8 cellular contexts compared by ENCODE assay signal in genomic region chrX:130111220-130111934, GRCh38. TPM values are rescaled to one million over a fixed set of nuclear protein-coding genes. Genes with fewer than 3 reads are reported as not detected.
A peak's percentile ranks its signal among the peaks of the same experiment; 100 is the strongest.
DNase-seq lines count a peak whose midpoint lies in the region; ATAC-seq, FAIRE-seq and TF ChIP-seq lines count a peak whose summit lies in the region.

No MANE protein-coding gene starts in this region.

- peak overlapping the region; percentile 65 for H3K9ac ChIP-seq in astrocyte (ENCODE audit: low read length)
- H3K9ac ChIP-seq in mesenchymal stem cell (ENCODE audit: low read length): peak overlapping the region; percentile 76

- H3K27me3 ChIP-seq in astrocyte (ENCODE audit: insufficient read depth, low read length) (no peaks in the 10 kb centered on the region), mesenchymal stem cell (ENCODE audit: control insufficient read depth in 1 of 2, insufficient read depth in 1 of 2, low read length in 2 of 2) (peaks cover 0 to 3% of the 10 kb centered on the region in 2 experiments), pancreas (no peaks in the 10 kb centered on the region)

- peak overlapping the region; percentile 47 for H2AFZ ChIP-seq in astrocyte (ENCODE audit: low read depth, low read length)
- no peak overlapping the region for H2AFZ ChIP-seq in mesenchymal stem cell (ENCODE audit: low read depth, low read length)

- no peaks in the 10 kb centered on the region for H3K36me3 Mint-ChIP-seq in astrocyte (ENCODE audit: low read depth, unreplicated experiment)

- peaks cover 23% of the 10 kb centered on the region for H3K4me1 ChIP-seq in astrocyte (ENCODE audit: insufficient read depth, low read length)
- peaks cover 26% of the 10 kb centered on the region for H3K4me1 ChIP-seq in mesenchymal stem cell (ENCODE audit: control insufficient read depth, insufficient read depth, low read depth, low read length)
- H3K4me1 ChIP-seq in pancreas: no peaks in the 10 kb centered on the region

- peak overlapping the region; percentile 41 for H3K27ac Mint-ChIP-seq in astrocyte (ENCODE audit: unreplicated experiment)

- peaks cover 35% of the 10 kb centered on the region for H3K79me2 ChIP-seq in astrocyte (ENCODE audit: insufficient read depth, low read length)

- H3K36me3 ChIP-seq in astrocyte (ENCODE audit: insufficient read depth, low read length) (no peaks in the 10 kb centered on the region), mesenchymal stem cell (ENCODE audit: control insufficient read depth in 1 of 2, insufficient read depth in 2 of 2, low read depth in 1 of 2, low read length in 2 of 2) (no peaks in the 10 kb centered on the region), pancreas (no peaks in the 10 kb centered on the region)

- H3K4me1 Mint-ChIP-seq in astrocyte (ENCODE audit: low read depth, unreplicated experiment): peaks cover 14% of the 10 kb centered on the region

- H3K4me3 ChIP-seq in astrocyte (ENCODE audit: insufficient read depth, low read depth, low read length) (peak overlapping the region; percentile 37), mesenchymal stem cell (ENCODE audit: insufficient read depth in 1 of 2, low read depth in 1 of 2, low read length in 2 of 2) (peak overlapping the region; percentile 36 to 64), pancreas (peak overlapping the region in 2 of 4 donors; percentile 23 to 52)

- peak; percentile 8 for ATAC-seq in GM18868 (IDR thresholded peaks at IDR 0.05; ENCODE audit: unreplicated experiment)
- no peak for ATAC-seq in pancreas

- H2BK15ac ChIP-seq in mesenchymal stem cell (ENCODE audit: low read depth, poor library complexity, severe bottlenecking): peak overlapping the region; percentile 69

- peaks cover 28% of the 10 kb centered on the region for H4K20me1 ChIP-seq in astrocyte (ENCODE audit: insufficient read depth, low read length)

- H3K14ac ChIP-seq in mesenchymal stem cell (ENCODE audit: low read length in 2 of 2): no peak overlapping the region

- peak overlapping the region; percentile 69 for H3K4me3 Mint-ChIP-seq in astrocyte (ENCODE audit: unreplicated experiment)

- H2BK120ac ChIP-seq in mesenchymal stem cell (ENCODE audit: low read depth, low read length): peak overlapping the region; percentile 92

- H4K91ac ChIP-seq in mesenchymal stem cell (ENCODE audit: low read length): peak overlapping the region; percentile 15

- peak overlapping the region; percentile 50 for H3K27ac ChIP-seq in astrocyte (ENCODE audit: low read depth, low read length)
- H3K27ac ChIP-seq in mesenchymal stem cell (ENCODE audit: low read length, poor library complexity, severe bottlenecking): peak overlapping the region; percentile 8
- no peak overlapping the region for H3K27ac ChIP-seq in pancreas

- no peaks in the 10 kb centered on the region for H3K27me3 Mint-ChIP-seq in astrocyte (ENCODE audit: low read depth, unreplicated experiment)

- H3K18ac ChIP-seq in mesenchymal stem cell (ENCODE audit: low read depth in 1 of 2, low read length in 2 of 2): peak overlapping the region; percentile 54 to 75

- peak overlapping the region; percentile 54 for H4K8ac ChIP-seq in mesenchymal stem cell (ENCODE audit: low read length)

- H3K9me3 Mint-ChIP-seq in astrocyte (ENCODE audit: unreplicated experiment): no peaks in the 10 kb centered on the region

- 18% methylated on average over 34 of the region's 41 CpGs for WGBS in mesenchymal stem cell
- 58 to 62% methylated on average over 38 to 41 of the region's 41 CpGs for WGBS in pancreas, 2 donors

- peak overlapping the region in 1 of 2 experiments; percentile 66 for H3K4ac ChIP-seq in mesenchymal stem cell (ENCODE audit: low read depth in 1 of 2, low read length in 2 of 2)

- intact Hi-C loops in pancreas (cut with DNase I): no loop called here

- no peak for TF ChIP-seq CTCF in astrocyte (IDR thresholded peaks at IDR 0.05; ENCODE audit: insufficient read depth, low read depth, low read length)
- TF ChIP-seq CTCF in pancreas (IDR thresholded peaks at IDR 0.05): no peak

- no peak overlapping the region for H3K23ac ChIP-seq in mesenchymal stem cell (ENCODE audit: low read length in 2 of 2)

- no peaks in the 10 kb centered on the region for H3K9me3 ChIP-seq in astrocyte (ENCODE audit: insufficient read depth, low read depth, low read length)
- no peaks in the 10 kb centered on the region for H3K9me3 ChIP-seq in mesenchymal stem cell (ENCODE audit: control insufficient read depth, low read length)
- H3K9me3 ChIP-seq in pancreas: no peaks in the 10 kb centered on the region

- H2BK12ac ChIP-seq in mesenchymal stem cell (ENCODE audit: low read length in 2 of 2): no peak overlapping the region

- in situ Hi-C loops in ACHN (cut with HindIII; ENCODE audit: low pct_ligation_motif_present, low pct_unique_long_range_greater_than_20kb, low sequenced_read_pairs): no loop called here

- H3K4me2 ChIP-seq in astrocyte (ENCODE audit: low read length) (peak overlapping the region; percentile 75), mesenchymal stem cell (ENCODE audit: low read length, poor library complexity, severe bottlenecking) (peak overlapping the region; percentile 73)

- peak; percentile 19 for DNase-seq in ACHN
- no peak for DNase-seq in astrocyte (ENCODE audit: low read depth)
- peak; percentile 29 for DNase-seq in mesenchymal stem cell
- no peak for DNase-seq in effector CD8-positive, alpha-beta T cell (lab: John Stamatoyannopoulos, UW)
- DNase-seq in stimulated activated CD4-positive, alpha-beta T cell treated with anti-CD3 and anti-CD28 coated beads, Interleukin-4, amount 100 ng/mL, for 1 hour: no peak
- DNase-seq in pancreas: no peak
- DNase-seq in middle frontal gyrus (ENCODE audit: extremely low spot score, low spot score): no peak

- H3K79me1 ChIP-seq in mesenchymal stem cell (replicated peaks; ENCODE audit: low read length, poor library complexity, severe bottlenecking): no peaks in the 10 kb centered on the region

- no peak overlapping the region for H2AK5ac ChIP-seq in mesenchymal stem cell (ENCODE audit: low read length, severe bottlenecking)

- peak; percentile 13 for FAIRE-seq in astrocyte (lab: Jason Lieb, UNC)
- FAIRE-seq in pancreas (lab: Jason Lieb, UNC): no peak

- H2BK5ac ChIP-seq in mesenchymal stem cell (ENCODE audit: low read depth, low read length, poor library complexity, severe bottlenecking): no peak overlapping the region

RNA-seq across cellular contexts. Expression of gene ELF4, which starts 1.1 kb away (rescaled TPM):
- total RNA-seq in astrocyte (30.5 and 31.2 TPM in 2 replicates), pancreas (1 to 10 TPM; 1.4 to 4.6 (median 2.0) TPM)
- polyA plus RNA-seq in mesenchymal stem cell (2013, experiment 1 of 2): 21.0 TPM
- polyA plus RNA-seq in mesenchymal stem cell (2013, experiment 2 of 2): 20.8 TPM
- polyA plus RNA-seq in pancreas: 1 to 10 TPM; 1.1 to 2.0 TPM

RNA-seq across cellular contexts. Expression of gene AIFM1, which starts 54.3 kb away (rescaled TPM):
- total RNA-seq in astrocyte (38.1 and 39.6 TPM in 2 replicates), pancreas (10 to 100 TPM; 12.1 to 19.7 (median 15.3) TPM)
- 34.2 TPM for polyA plus RNA-seq in mesenchymal stem cell (2013, experiment 1 of 2)
- polyA plus RNA-seq in mesenchymal stem cell (2013, experiment 2 of 2): 34.5 TPM
- 10 to 100 TPM; 12.5 to 19.6 TPM for polyA plus RNA-seq in pancreas

Comparison
In these comparisons a context has a peak if more than half of its experiments do, and no peak if none do; other contexts are left out.
1. DNase-seq: peak in ACHN (single experiment) and mesenchymal stem cell (single experiment); none in astrocyte (single experiment), effector CD8-positive, alpha-beta T cell (single experiment), stimulated activated CD4-positive, alpha-beta T cell treated with anti-CD3 and anti-CD28 coated beads, Interleukin-4, amount 100 ng/mL, for 1 hour (single experiment), pancreas (0 of 6) and middle frontal gyrus (single experiment).
2. H3K27ac ChIP-seq: peak in astrocyte (single experiment) and mesenchymal stem cell (single experiment); none in pancreas (0 of 4).